9 cellular contexts compared by ENCODE assay signal in genomic region chr3:196322-197153, GRCh38. TPM values are rescaled to one million over a fixed set of nuclear protein-coding genes. Genes with fewer than 3 reads are reported as not detected.
DNase-seq lines count a peak whose midpoint lies in the region; ATAC-seq and TF ChIP-seq lines count a peak whose summit lies in the region.
"Had no signal": no experiment of that assay in that cellular context is flagged by ENCODE, and none has a peak within 500 bp of the region (broad histone marks: within the 10 kb centered on the region; RNA-seq: fewer than 3 reads in every experiment).

Gene CHL1, plus strand, starts transcription at chr3:196763. Its CDS starts 123,014 bp downstream, at chr3:319777.

- intact Hi-C loops in left ventricle myocardium superior (cut with micrococcal nuclease) = no loop called here

- H3K9ac ChIP-seq in OCI-LY1 (ENCODE audit: low read length) (peak within 1 kb of the TSS; percentile 76), skeletal muscle satellite cell (ENCODE audit: low read depth, low read length) (peak within 1 kb of the TSS; percentile 26)

- ATAC-seq in GM19467 (IDR thresholded peaks at IDR 0.05; ENCODE audit: unreplicated experiment) = peak; percentile 28
- ATAC-seq in left ventricle myocardium superior = peak; percentile 76
- no peak for ATAC-seq in GM19035 (IDR thresholded peaks at IDR 0.05; ENCODE audit: unreplicated experiment)

- H3K4me2 ChIP-seq in OCI-LY1 (ENCODE audit: low read length) (peak within 1 kb of the TSS; percentile 63), skeletal muscle satellite cell (ENCODE audit: low read length) (peak within 1 kb of the TSS; percentile 72)

- H3F3A ChIP-seq in OCI-LY1 (ENCODE audit: insufficient read depth, low read length) = no peaks in the 10 kb centered on the region

- H3K4me3 ChIP-seq in OCI-LY1 (ENCODE audit: low read depth, low read length, poor library complexity, severe bottlenecking) (peak within 1 kb of the TSS; percentile 73), skeletal muscle satellite cell (ENCODE audit: low read length) (peak within 1 kb of the TSS; percentile 59)

- peaks cover 26% of the 10 kb centered on the region; the same call in 1 of the 2 replicates for H3K79me2 ChIP-seq in OCI-LY1 (ENCODE audit: insufficient read depth, low read length)

- no peaks in the 10 kb centered on the region for H4K20me1 ChIP-seq in OCI-LY1 (ENCODE audit: insufficient read depth, low read length)

- peak; percentile 44 for DNase-seq in left ventricle myocardium superior
- no peak for DNase-seq in NCI-H1092 treated with DMSO at 0.1 percent for 48 hours (lab: John Stamatoyannopoulos, UW)
- no peak for DNase-seq in activated CD8-positive, alpha-beta memory T cell treated with anti-CD3 and anti-CD28 coated beads, Interleukin-2, amount 50 U/mL, for 4 hours
- no peak for DNase-seq in DMS153 (lab: John Stamatoyannopoulos, UW)

- H3K9me3 ChIP-seq in OCI-LY1 (ENCODE audit: low read length) (no peaks in the 10 kb centered on the region), skeletal muscle satellite cell (replicated peaks; ENCODE audit: low read length) (no peaks in the 10 kb centered on the region)

- 0 out of 2 replicates have a peak, but pooled peaks have one; percentile 6 for TF ChIP-seq CTCF in OCI-LY1 (IDR thresholded peaks at IDR 0.05; ENCODE audit: low read length)

- no peak within 1 kb of the TSS for H2AFZ ChIP-seq in OCI-LY1 (ENCODE audit: low read length)

- H3K9me2 ChIP-seq in OCI-LY1 (ENCODE audit: low read depth, low read length) = no peaks in the 10 kb centered on the region

- H3K36me3 ChIP-seq in OCI-LY1 (ENCODE audit: insufficient read depth, low read length) (no peaks in the 10 kb centered on the region), skeletal muscle satellite cell (ENCODE audit: insufficient read depth, low read length) (no peaks in the 10 kb centered on the region)

- H3K27me3 ChIP-seq in OCI-LY1 (ENCODE audit: insufficient read depth, low read length) = no peaks in the 10 kb centered on the region
- H3K27me3 ChIP-seq in skeletal muscle satellite cell (ENCODE audit: control insufficient read depth, insufficient read depth, low read length) = peaks cover 52% of the 10 kb centered on the region

- peak within 1 kb of the TSS; percentile 51 for H3K27ac ChIP-seq in OCI-LY1 (ENCODE audit: low read depth, low read length, poor library complexity, severe bottlenecking)

- H3K4me1 ChIP-seq in OCI-LY1 (ENCODE audit: insufficient read depth, low read length, severe bottlenecking) = peaks cover 46% of the 10 kb centered on the region
- peaks cover 12% of the 10 kb centered on the region for H3K4me1 ChIP-seq in skeletal muscle satellite cell (ENCODE audit: control insufficient read depth, insufficient read depth, low read length)

RNA-seq across cellular contexts. Expression of gene CHL1, which starts in this region (rescaled TPM):
- 19.0 TPM for total RNA-seq in left ventricle myocardium superior
- total RNA-seq in skeletal muscle satellite cell (2012; rRNA removed) = 0.25 and 6.8 TPM in 2 replicates
- total RNA-seq: lung microvascular endothelial cell had no signal
